ENCODE assay signal across 1 cellular context in genomic region chr17:4965311-4965986, GRCh38.
TF ChIP-seq lines count a peak whose summit lies in the region.

No MANE protein-coding gene starts in this region.

TF ChIP-seq in GM12891, 5 proteins besides CTCF, POLR2A, EP300 and RAD21:
- TF ChIP-seq SPI1 (IDR thresholded peaks at IDR 0.05; ENCODE audit: low read depth, low read length), result no peak
- TF ChIP-seq TAF1 (IDR thresholded peaks at IDR 0.05; ENCODE audit: low read depth, low read length), result no peak
- TF ChIP-seq PAX5 (IDR thresholded peaks at IDR 0.05; ENCODE audit: insufficient read depth, low read length, severe bottlenecking), result no peak
- no peak for TF ChIP-seq POLR2AphosphoS5 (IDR thresholded peaks at IDR 0.05; ENCODE audit: low read depth, low read length)
- no peak for TF ChIP-seq POU2F2 (IDR thresholded peaks at IDR 0.05; ENCODE audit: low read depth, low read length)
TF ChIP-seq in GM12891: peak in this region for 0.
